In the genomic region with DNA sequence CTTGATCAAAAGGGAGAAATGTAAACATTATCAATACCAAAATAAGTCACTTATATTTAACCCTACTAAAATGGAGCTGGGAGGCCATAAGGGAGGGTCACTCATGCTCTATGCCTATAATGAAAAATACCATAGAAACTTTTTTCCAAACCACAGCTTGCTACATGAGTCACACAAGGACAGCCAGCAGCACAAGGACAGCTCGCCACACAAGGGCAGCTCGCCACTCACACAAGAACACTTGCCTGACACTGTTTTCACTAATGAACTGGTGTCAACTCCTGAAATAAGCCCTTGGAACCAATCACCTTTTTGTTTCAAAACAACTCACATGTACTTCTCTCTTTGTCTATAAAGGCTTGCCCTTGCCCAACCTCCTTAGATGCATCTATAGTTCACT, we compare ENCODE assay signal across 23 cellular contexts.
DNase-seq lines count a peak whose midpoint lies in the region; ATAC-seq, FAIRE-seq and TF ChIP-seq lines count a peak whose summit lies in the region.
"Had no signal": no experiment of that assay in that cellular context is flagged by ENCODE, and none has a peak within 500 bp of the region (broad histone marks: within the 10 kb centered on the region; RNA-seq: fewer than 3 reads in every experiment).

No MANE protein-coding gene starts in this region.

- TF ChIP-seq CTCF in GM13977 (IDR thresholded peaks at IDR 0.05; ENCODE audit: extremely low read depth, insufficient read depth, missing control alignments): no peak

- no peaks in the 10 kb centered on the region for H3K4me1 Mint-ChIP-seq in stimulated activated naive CD8-positive, alpha-beta T cell treated with anti-CD3 and anti-CD28 coated beads, Interleukin-15, amount 100 ng/mL, for 72 hours
- H3K4me1 Mint-ChIP-seq: activated CD4-positive, alpha-beta memory T cell treated with anti-CD3 and anti-CD28 coated beads, Interleukin-2, amount 10 ng/mL, durations not matched to agents 7 days and 5 days; activated T-helper 17 cell treated with anti-CD3 and anti-CD28 coated beads, Interleukin-2, amount 50 U/mL, for 72 hours; T-cell had no signal

- FAIRE-seq in RCC 7860 (lab: Jason Lieb, UNC): peak; percentile 82

- H3K27ac Mint-ChIP-seq in stimulated activated naive CD8-positive, alpha-beta T cell treated with anti-CD3 and anti-CD28 coated beads, Interleukin-15, amount 100 ng/mL, for 72 hours: no peak overlapping the region
- H3K27ac Mint-ChIP-seq: activated CD4-positive, alpha-beta memory T cell treated with anti-CD3 and anti-CD28 coated beads, Interleukin-2, amount 10 ng/mL, durations not matched to agents 7 days and 5 days; activated T-helper 17 cell treated with anti-CD3 and anti-CD28 coated beads, Interleukin-2, amount 50 U/mL, for 72 hours; CD8-positive, alpha-beta T cell; T-cell had no signal

- peaks cover 14% of the 10 kb centered on the region for H3K27me3 Mint-ChIP-seq in stimulated activated naive CD8-positive, alpha-beta T cell treated with anti-CD3 and anti-CD28 coated beads, Interleukin-15, amount 100 ng/mL, for 72 hours

- in situ Hi-C loops in GM13977 (cut with MboI; ENCODE audit: low pct_unique_long_range_greater_than_20kb, low sequenced_read_pairs, unreplicated experiment): no loop called here

- no peak overlapping the region for H3K4me3 Mint-ChIP-seq in stimulated activated naive CD8-positive, alpha-beta T cell treated with anti-CD3 and anti-CD28 coated beads, Interleukin-15, amount 100 ng/mL, for 72 hours
- H3K4me3 Mint-ChIP-seq: activated CD4-positive, alpha-beta memory T cell treated with anti-CD3 and anti-CD28 coated beads, Interleukin-2, amount 10 ng/mL, durations not matched to agents 7 days and 5 days; activated T-helper 17 cell treated with anti-CD3 and anti-CD28 coated beads, Interleukin-2, amount 50 U/mL, for 72 hours; CD8-positive, alpha-beta T cell; T-cell had no signal

- DNase-seq in DMS79 (lab: John Stamatoyannopoulos, UW): peak; percentile 50
- peak; percentile 57 for DNase-seq in RCC 7860 (ENCODE audit: low spot score)
- no peak for DNase-seq in GM13977 (ENCODE audit: low spot score)
- DNase-seq in stimulated activated naive CD8-positive, alpha-beta T cell treated with anti-CD3 and anti-CD28 coated beads, Interleukin-15, amount 100 ng/mL, for 72 hours: no peak
- DNase-seq in activated gamma-delta T cell treated with Interleukin-2 at 50 U/mL for 16 hours: no peak
- DNase-seq: activated CD4-positive, alpha-beta memory T cell treated with anti-CD3 and anti-CD28 coated beads, Interleukin-2, amount 10 ng/mL, durations not matched to agents 7 days and 5 days; CD8-positive, alpha-beta T cell; central memory CD4-positive, alpha-beta T cell; effector CD8-positive, alpha-beta T cell; EL; HCEC 1CT; kidney glomerular epithelial cell; midbrain; NCI-H1436; right cardiac atrium; stimulated activated CD4-positive, alpha-beta T cell treated with anti-CD3 and anti-CD28 coated beads, Interleukin-1b, Interleukin-23, amount 100 ng/mL, for 48 hours; substantia nigra; T-cell; WERI-Rb-1 had no signal

- peak; percentile 34 for ATAC-seq in GM18858 (IDR thresholded peaks at IDR 0.05; ENCODE audit: unreplicated experiment)
- peak; percentile 60 for ATAC-seq in HG02610 (IDR thresholded peaks at IDR 0.05; ENCODE audit: unreplicated experiment)
- no peak for ATAC-seq in GM19395 (IDR thresholded peaks at IDR 0.05; ENCODE audit: unreplicated experiment)
- ATAC-seq in stimulated activated naive CD8-positive, alpha-beta T cell treated with anti-CD3 and anti-CD28 coated beads, Interleukin-15, amount 100 ng/mL, for 72 hours: no peak
- ATAC-seq: activated T-helper 17 cell treated with anti-CD3 and anti-CD28 coated beads, Interleukin-2, amount 50 U/mL, for 72 hours; CD8-positive, alpha-beta T cell; right cardiac atrium; T-cell had no signal

- no peaks in the 10 kb centered on the region for H3K9me3 Mint-ChIP-seq in stimulated activated naive CD8-positive, alpha-beta T cell treated with anti-CD3 and anti-CD28 coated beads, Interleukin-15, amount 100 ng/mL, for 72 hours
- H3K9me3 Mint-ChIP-seq: activated CD4-positive, alpha-beta memory T cell treated with anti-CD3 and anti-CD28 coated beads, Interleukin-2, amount 10 ng/mL, durations not matched to agents 7 days and 5 days; activated T-helper 17 cell treated with anti-CD3 and anti-CD28 coated beads, Interleukin-2, amount 50 U/mL, for 72 hours; CD8-positive, alpha-beta T cell; T-cell had no signal

Comparison
In these comparisons a context has a peak if more than half of its experiments do, and no peak if none do; other contexts are left out.
1. DNase-seq: peak in DMS79 (single experiment) and RCC 7860 (single experiment); none in GM13977 (single experiment), stimulated activated naive CD8-positive, alpha-beta T cell treated with anti-CD3 and anti-CD28 coated beads, Interleukin-15, amount 100 ng/mL, for 72 hours (0 of 2) and activated gamma-delta T cell treated with Interleukin-2 at 50 U/mL for 16 hours (single experiment).
2. ATAC-seq: peak in GM18858 (single experiment) and HG02610 (single experiment); none in GM19395 (single experiment) and stimulated activated naive CD8-positive, alpha-beta T cell treated with anti-CD3 and anti-CD28 coated beads, Interleukin-15, amount 100 ng/mL, for 72 hours (single experiment).